ENCODE assay signal across 9 cellular contexts in genomic region chr3:3800685-3801509, GRCh38. TPM values are rescaled to one million over a fixed set of nuclear protein-coding genes. Genes with fewer than 3 reads are reported as not detected.
A peak's percentile ranks its signal among the peaks of the same experiment; 100 is the strongest.
DNase-seq lines count a peak whose midpoint lies in the region; ATAC-seq and TF ChIP-seq lines count a peak whose summit lies in the region.
"Had no signal": no experiment of that assay in that cellular context is flagged by ENCODE, and none has a peak within 500 bp of the region (broad histone marks: within the 10 kb centered on the region; RNA-seq: fewer than 3 reads in every experiment).

No MANE protein-coding gene starts in this region.

- no peaks in the 10 kb centered on the region; the same call in 1 of the 2 replicates for H3K36me3 ChIP-seq in ES-I3 (ENCODE audit: insufficient read depth, low read length)
- H3K36me3 ChIP-seq in hepatocyte (replicated peaks; ENCODE audit: insufficient read depth, low read depth): no peaks in the 10 kb centered on the region
- no peaks in the 10 kb centered on the region for H3K36me3 ChIP-seq in prostate gland
- H3K36me3 ChIP-seq: adrenal gland had no signal

- intact Hi-C loops in prostate gland (cut with DNase I): no loop called here

- H3K27ac ChIP-seq in hepatocyte (peak overlapping the region; percentile 93), prostate gland (no peak overlapping the region)
- H3K27ac ChIP-seq: adrenal gland had no signal

- no peaks in the 10 kb centered on the region for H4K20me1 ChIP-seq in hepatocyte (ENCODE audit: insufficient read depth, poor library complexity, severe bottlenecking)

- WGBS in hepatocyte (ENCODE audit: low lambda C conversion rate, missing lambda C conversion rate): 1% methylated on average over 51 of the region's 53 CpGs
- WGBS in prostate gland: 1% methylated on average over 53 of the region's 53 CpGs

- no peaks in the 10 kb centered on the region for H3K27me3 ChIP-seq in hepatocyte
- no peaks in the 10 kb centered on the region for H3K27me3 ChIP-seq in prostate gland (replicated peaks; ENCODE audit: insufficient read depth)

- H3K4me3 ChIP-seq in hepatocyte (peak overlapping the region; percentile 96), prostate gland (peak overlapping the region; percentile 49 to 52)

- peaks cover 49% of the 10 kb centered on the region for H3K79me2 ChIP-seq in hepatocyte

- peak overlapping the region; percentile 96 for H3K4me2 ChIP-seq in hepatocyte

- H3K9me3 ChIP-seq in ES-I3 (ENCODE audit: control insufficient read depth, insufficient read depth, low read length) (no peaks in the 10 kb centered on the region), hepatocyte (ENCODE audit: low read depth) (no peaks in the 10 kb centered on the region), prostate gland (no peaks in the 10 kb centered on the region)
- H3K9me3 ChIP-seq: adrenal gland had no signal

- TF ChIP-seq POLR2A in prostate gland (IDR thresholded peaks at IDR 0.05): no peak

- H2AFZ ChIP-seq in hepatocyte: peak overlapping the region; percentile 41

- TF ChIP-seq CTCF in hepatocyte (IDR thresholded peaks at IDR 0.05; ENCODE audit: poor library complexity) (no peak), prostate gland (IDR thresholded peaks at IDR 0.05) (no peak)

- peak overlapping the region; percentile 56 for H3K9ac ChIP-seq in ES-I3 (ENCODE audit: low read depth, low read length)

- DNase-seq in activated T-cell treated with anti-CD3 and anti-CD28 coated beads, Interleukin-2, amount 50 U/mL, for 48 hours: peak; percentile 23 to 33
- DNase-seq in hepatocyte (ENCODE audit: low spot score) (peak; percentile 45), prostate gland (ENCODE audit: low spot score) (peak; percentile 21), NCI-H1092 treated with DMSO at 0.1 percent for 48 hours (lab: John Stamatoyannopoulos, UW) (no peak), SIG-M5 (lab: John Stamatoyannopoulos, UW) (no peak)

- ATAC-seq in GM21390 (IDR thresholded peaks at IDR 0.05; ENCODE audit: unreplicated experiment): no peak
- no peak for ATAC-seq in HG03280 (IDR thresholded peaks at IDR 0.05; ENCODE audit: unreplicated experiment)

- no peaks in the 10 kb centered on the region for H3K9me2 ChIP-seq in hepatocyte (replicated peaks; ENCODE audit: insufficient read depth)

- H3K4me1 ChIP-seq in ES-I3 (ENCODE audit: insufficient read depth, low read length): peaks cover 16% of the 10 kb centered on the region
- peaks cover 9% of the 10 kb centered on the region for H3K4me1 ChIP-seq in hepatocyte (ENCODE audit: insufficient read depth)
- no peaks in the 10 kb centered on the region for H3K4me1 ChIP-seq in prostate gland (replicated peaks)

RNA-seq across cellular contexts. Expression of gene LRRN1, which starts 1.7 kb away (rescaled TPM):
- total RNA-seq in hepatocyte (28.5 and 37.5 TPM in 2 replicates), prostate gland (10 to 100 TPM; 11.0 to 58.4 TPM)
- 25.6 and 27.9 TPM in 2 replicates for polyA plus RNA-seq in hepatocyte

Comparison
In these comparisons a context has a peak if more than half of its experiments do, and no peak if none do; other contexts are left out.
1. DNase-seq: peak in activated T-cell treated with anti-CD3 and anti-CD28 coated beads, Interleukin-2, amount 50 U/mL, for 48 hours (2 of 2), hepatocyte (single experiment) and prostate gland (single experiment); none in NCI-H1092 treated with DMSO at 0.1 percent for 48 hours (single experiment) and SIG-M5 (single experiment).